19 cellular contexts compared by ENCODE assay signal in the genomic region with DNA sequence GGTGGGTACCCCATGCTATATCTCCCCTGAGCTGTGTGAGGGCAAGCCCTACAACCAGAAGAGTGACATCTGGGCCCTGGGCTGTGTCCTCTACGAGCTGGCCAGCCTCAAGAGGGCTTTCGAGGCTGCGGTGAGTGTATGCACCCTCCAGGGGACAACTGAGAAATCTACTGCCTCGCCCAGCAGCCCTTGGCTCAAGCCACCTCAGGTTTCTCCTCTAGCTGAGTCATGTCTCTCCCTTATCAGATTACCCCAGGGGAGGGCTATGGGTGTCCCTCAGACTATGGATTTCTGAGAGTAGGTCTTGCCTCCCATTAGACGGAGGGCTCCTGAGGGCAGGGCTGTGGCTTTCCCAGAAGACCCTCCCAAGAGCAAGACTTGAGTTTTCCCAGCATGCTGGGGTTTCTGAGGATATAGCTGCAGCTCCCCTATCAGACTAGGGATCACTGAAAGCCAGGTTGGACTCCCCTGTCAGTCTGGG. TPM values are rescaled to one million over a fixed set of nuclear protein-coding genes. Genes with fewer than 3 reads are reported as not detected.
DNase-seq lines count a peak whose midpoint lies in the region; ATAC-seq and TF ChIP-seq lines count a peak whose summit lies in the region.
"Had no signal": no experiment of that assay in that cellular context is flagged by ENCODE, and none has a peak within 500 bp of the region (broad histone marks: within the 10 kb centered on the region; RNA-seq: fewer than 3 reads in every experiment).

No MANE protein-coding gene starts in this region.

- H3K27me3 ChIP-seq in SK-N-SH (ENCODE audit: insufficient read depth) (no peaks in the 10 kb centered on the region), tibial nerve (no peaks in the 10 kb centered on the region)
- H3K27me3 ChIP-seq: heart right ventricle, sigmoid colon, tibial artery had no signal

- no peaks in the 10 kb centered on the region for H3K9me3 ChIP-seq in SK-N-SH
- no peaks in the 10 kb centered on the region for H3K9me3 ChIP-seq in tibial nerve
- H3K9me3 ChIP-seq: heart right ventricle, sigmoid colon, tibial artery had no signal

- no peak overlapping the region for H2AFZ ChIP-seq in SK-N-SH (ENCODE audit: low read depth)

- TF ChIP-seq EP300 in SK-N-SH (IDR thresholded peaks at IDR 0.05; ENCODE audit: borderline replicate concordance in 1 of 2, low read depth in 1 of 2, low read length in 1 of 2): no peak
- TF ChIP-seq EP300 in tibial nerve (IDR thresholded peaks at IDR 0.05): no peak

- H3K9ac ChIP-seq in SK-N-SH: no peak overlapping the region

- POLR2A ChIA-PET in SK-N-SH (lab: Yijun Ruan, JAX): interaction anchor here (0.8 kb wide), 1 partner anchor 8 kb away, joined by 3 read pairs; a partner anchor contains a TSS

- no peak for TF ChIP-seq RAD21 in SK-N-SH (IDR thresholded peaks at IDR 0.05; ENCODE audit: low read length)

- intact Hi-C loops in Right ventricle myocardium superior (cut with DNase I) (no loop called here), cardiac septum (cut with DNase I) (no loop called here)

- H3K4me2 ChIP-seq in SK-N-SH: no peak overlapping the region

- WGBS in SK-N-SH (ENCODE audit: low lambda C conversion rate): 62% methylated on average over 4 of the region's 5 CpGs
- WGBS in tibial nerve, 2 donors: 82 to 87% methylated on average over 4 to 5 of the region's 5 CpGs

- H3K36me3 ChIP-seq in SK-N-SH (replicated peaks in 1 of 2; ENCODE audit: control insufficient read depth in 1 of 2, insufficient read depth in 2 of 2, low read length in 1 of 2) (no peaks in the 10 kb centered on the region), tibial nerve (peaks cover 0 to 4% (median 0%) of the 10 kb centered on the region in 3 donors)
- H3K36me3 ChIP-seq: heart right ventricle, sigmoid colon, tibial artery had no signal

- no peaks in the 10 kb centered on the region for H3K9me2 ChIP-seq in SK-N-SH

- ATAC-seq in Right ventricle myocardium superior (ENCODE audit: poor library complexity) (no peak), HG03280 (IDR thresholded peaks at IDR 0.05; ENCODE audit: unreplicated experiment) (no peak)

- H3F3A ChIP-seq in SK-N-SH (replicated peaks; ENCODE audit: insufficient read depth): no peaks in the 10 kb centered on the region

- no peak for TF ChIP-seq POLR2A in tibial nerve (IDR thresholded peaks at IDR 0.05)

- H4K20me1 ChIP-seq in SK-N-SH (ENCODE audit: insufficient read depth): no peaks in the 10 kb centered on the region

- DNase-seq in Right ventricle myocardium superior: peak; percentile 21
- no peak for DNase-seq in cardiac septum (ENCODE audit: low spot score)
- DNase-seq in SK-N-SH: no peak
- peak; percentile 68 for DNase-seq in iris pigment epithelial cell (ENCODE audit: low read depth)
- DNase-seq in epidermal melanocyte (ENCODE audit: insufficient read length, low spot score): no peak
- no peak for DNase-seq in SKM-1 treated with dmso at 0.1 percent for 144 hours (lab: John Stamatoyannopoulos, UW; ENCODE audit: unreplicated experiment)
- no peak for DNase-seq in tibial nerve (ENCODE audit: low spot score in 2 of 2)
- DNase-seq: ACHN; activated CD4-positive, alpha-beta memory T cell treated with anti-CD3 and anti-CD28 coated beads, Interleukin-2, amount 10 ng/mL, durations not matched to agents 7 days and 5 days; activated effector memory CD4-positive, alpha-beta T cell treated with anti-CD3 and anti-CD28 coated beads, Interleukin-2, amount 50 U/mL, for 16 hours; COR-L47; heart right ventricle; KG1; NCI-H1105 treated with DMSO at 0.1 percent for 48 hours; NCI-H2171 treated with DMSO at 0.1 percent for 48 hours; sigmoid colon; stimulated activated CD4-positive, alpha-beta T cell treated with anti-CD3 and anti-CD28 coated beads, Interleukin-4, amount 100 ng/mL, for 1 hour; tibial artery had no signal

- H3K4me1 ChIP-seq in SK-N-SH (ENCODE audit: control insufficient read depth in 1 of 2, insufficient read depth in 2 of 2, low read depth in 1 of 2, low read length in 1 of 2) (no peaks in the 10 kb centered on the region), tibial nerve (peaks cover 0 to 10% (median 4%) of the 10 kb centered on the region in 4 donors)
- H3K4me1 ChIP-seq: heart right ventricle, sigmoid colon, tibial artery had no signal

- CTCF ChIA-PET in SK-N-SH (lab: Yijun Ruan, JAX): interaction anchor here (1.1 to 1.2 kb wide), 3 partner anchors 9 to 14 kb away, joined by 3 to 8 read pairs (median 5); a partner anchor contains a TSS

- TF ChIP-seq CTCF in SK-N-SH (IDR thresholded peaks at IDR 0.05) (no peak), tibial nerve (IDR thresholded peaks at IDR 0.05) (no peak)

- H3K79me2 ChIP-seq in SK-N-SH (ENCODE audit: insufficient read depth): no peaks in the 10 kb centered on the region

- no peak overlapping the region for H3K27ac ChIP-seq in SK-N-SH (ENCODE audit: low read depth in 2 of 2, low read length in 1 of 2)
- no peak overlapping the region for H3K27ac ChIP-seq in tibial nerve
- H3K27ac ChIP-seq: heart right ventricle, sigmoid colon, tibial artery had no signal

- no peak overlapping the region for H3K4me3 ChIP-seq in SK-N-SH (ENCODE audit: low read depth in 2 of 2, low read length in 1 of 2)
- no peak overlapping the region for H3K4me3 ChIP-seq in tibial nerve
- H3K4me3 ChIP-seq: heart right ventricle, sigmoid colon, tibial artery had no signal

TF ChIP-seq in SK-N-SH, 30 proteins besides CTCF, POLR2A, EP300 and RAD21:
- TF ChIP-seq TEAD4 (IDR thresholded peaks at IDR 0.05; ENCODE audit: borderline replicate concordance, insufficient read depth) (no peak), FOSL2 (IDR thresholded peaks at IDR 0.05; ENCODE audit: borderline replicate concordance, low read depth) (0 out of 2 replicates have a peak, but pooled peaks have one; percentile 7)

RNA-seq across cellular contexts. Expression of a gene that starts 6.7 kb away (rescaled TPM):
- total RNA-seq in Right ventricle myocardium superior (0.30 TPM), cardiac septum (0.78 TPM), tibial nerve (1 to 10 TPM; 2.8 to 6.0 (median 3.5) TPM)
- 6.0 and 11.0 TPM in 2 replicates for polyA plus RNA-seq in SK-N-SH (2012; rRNA removed)
- 3.3 and 3.7 TPM in 2 replicates for polyA plus RNA-seq in SK-N-SH (2012; cell fraction: cytosol; rRNA removed)
- 26.3 and 30.9 TPM in 2 replicates for polyA plus RNA-seq in SK-N-SH (2012; cell fraction: nucleus; rRNA removed)

RNA-seq across cellular contexts. Expression of a gene that starts 8.5 kb away (rescaled TPM):
- 2.4 TPM for total RNA-seq in Right ventricle myocardium superior
- total RNA-seq in cardiac septum: 2.8 TPM
- polyA plus RNA-seq in SK-N-SH (2012; rRNA removed): 95.7 and 104 TPM in 2 replicates
- polyA plus RNA-seq in SK-N-SH (2012; cell fraction: cytosol; rRNA removed): 25.9 and 50.9 TPM in 2 replicates
- 357 and 400 TPM in 2 replicates for polyA plus RNA-seq in SK-N-SH (2012; cell fraction: nucleus; rRNA removed)
- 10 to 100 TPM; 18.4 to 42.8 (median 30.0) TPM for total RNA-seq in tibial nerve

RNA-seq across cellular contexts. Expression of a gene that starts 9.2 kb away (rescaled TPM):
- 1.9 TPM for total RNA-seq in Right ventricle myocardium superior
- 2.4 TPM for total RNA-seq in cardiac septum
- 18.3 and 21.6 TPM in 2 replicates for polyA plus RNA-seq in SK-N-SH (2012; rRNA removed)
- 15.0 and 18.4 TPM in 2 replicates for polyA plus RNA-seq in SK-N-SH (2012; cell fraction: cytosol; rRNA removed)
- polyA plus RNA-seq in SK-N-SH (2012; cell fraction: nucleus; rRNA removed): 6.5 and 7.8 TPM in 2 replicates
- 1 to 10 TPM in 1 of 4 donors, under 1 TPM in 1, not detected in 2; 0.44 to 1.2 TPM for total RNA-seq in tibial nerve

RNA-seq across cellular contexts. Expression of a gene that starts 15.5 kb away (rescaled TPM):
- total RNA-seq in Right ventricle myocardium superior: 858 TPM
- total RNA-seq in cardiac septum: 725 TPM
- polyA plus RNA-seq in SK-N-SH (2012; rRNA removed): 1,147 and 1,359 TPM in 2 replicates
- polyA plus RNA-seq in SK-N-SH (2012; cell fraction: cytosol; rRNA removed): 1,566 and 2,493 TPM in 2 replicates
- 219 and 277 TPM in 2 replicates for polyA plus RNA-seq in SK-N-SH (2012; cell fraction: nucleus; rRNA removed)
- total RNA-seq in tibial nerve: 100 to 1,000 TPM; 431 to 573 (median 517) TPM

RNA-seq across cellular contexts. Expression of a gene that starts 17.6 kb away (rescaled TPM):
- total RNA-seq in Right ventricle myocardium superior (14.5 TPM), cardiac septum (15.3 TPM), tibial nerve (100 to 1,000 TPM; 189 to 298 (median 196) TPM)
- polyA plus RNA-seq in SK-N-SH (2012; rRNA removed): 0.06 and 0.18 TPM in 2 replicates
- polyA plus RNA-seq in SK-N-SH (2012; cell fraction: cytosol; rRNA removed): 0.03 and 0.22 TPM in 2 replicates
- 0.50 and 0.54 TPM in 2 replicates for polyA plus RNA-seq in SK-N-SH (2012; cell fraction: nucleus; rRNA removed)

Comparison
In these comparisons a context has a peak if more than half of its experiments do, and no peak if none do; other contexts are left out.
1. DNase-seq: peak in Right ventricle myocardium superior (single experiment) and iris pigment epithelial cell (single experiment); none in cardiac septum (single experiment), SK-N-SH (single experiment), epidermal melanocyte (single experiment), SKM-1 treated with dmso at 0.1 percent for 144 hours (single experiment) and tibial nerve (0 of 2).